In the genomic region with DNA sequence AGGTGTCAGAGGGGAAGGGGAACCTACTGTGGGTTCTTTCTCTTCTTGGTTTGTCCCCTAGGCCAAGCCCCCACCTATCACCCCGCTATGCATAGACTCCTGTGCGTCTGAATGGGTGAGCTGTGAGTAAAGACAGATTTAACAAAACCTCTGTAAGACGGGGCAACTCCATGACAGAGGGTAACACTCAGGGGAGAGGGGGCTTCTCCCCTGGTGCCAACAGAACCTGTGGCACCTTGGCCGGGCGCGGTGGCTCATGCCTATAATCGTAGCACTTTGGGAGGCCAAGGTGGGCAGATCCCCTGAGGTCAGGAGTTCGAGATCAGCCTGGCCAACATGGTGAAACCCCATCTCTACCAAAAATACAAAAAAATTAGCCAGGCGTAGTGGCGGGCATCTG, we compare ENCODE assay signal across 16 cellular contexts. TPM values are rescaled to one million over a fixed set of nuclear protein-coding genes. Genes with fewer than 3 reads are reported as not detected.
DNase-seq lines count a peak whose midpoint lies in the region; ATAC-seq and TF ChIP-seq lines count a peak whose summit lies in the region.
"Not testable (repeated sequence)": the region's sequence is repeated elsewhere in the genome, so short reads cannot be mapped to it uniquely, and the experiment has no call there.
"Had no signal": no experiment of that assay in that cellular context is flagged by ENCODE, and none has a peak within 500 bp of the region (broad histone marks: within the 10 kb centered on the region; RNA-seq: fewer than 3 reads in every experiment).

No MANE protein-coding gene starts in this region.

- H3K27ac ChIP-seq in caudate nucleus (ENCODE audit: low read depth, low read length) (peak overlapping the region; percentile 58), temporal lobe (ENCODE audit: low read depth, low read length) (peak overlapping the region; percentile 83)

- H3K4me3 Mint-ChIP-seq in CD14-positive monocyte; activated CD4-positive, alpha-beta memory T cell treated with anti-CD3 and anti-CD28 coated beads, Interleukin-2, amount 10 ng/mL, durations not matched to agents 7 days and 5 days; memory B cell; stimulated activated effector memory CD8-positive, alpha-beta T cell treated with anti-CD3 and anti-CD28 coated beads, Interleukin-12 subunit alpha, Interleukin-12 subunit beta, amount 100 ng/mL, for 72 hours: not testable (repeated sequence)
- H3K4me3 Mint-ChIP-seq in IgD-negative memory B cell = peak overlapping the region in 2 of 4 donors; percentile 83 to 90

- H3K9me3 Mint-ChIP-seq in CD14-positive monocyte = peaks cover 9 to 21% (median 14%) of the 10 kb centered on the region in 7 donors
- H3K9me3 Mint-ChIP-seq in IgD-negative memory B cell = peaks cover 2 to 12% (median 9%) of the 10 kb centered on the region in 3 donors
- peaks cover 10% of the 10 kb centered on the region for H3K9me3 Mint-ChIP-seq in activated CD4-positive, alpha-beta memory T cell treated with anti-CD3 and anti-CD28 coated beads, Interleukin-2, amount 10 ng/mL, durations not matched to agents 7 days and 5 days
- not testable (repeated sequence) for H3K9me3 Mint-ChIP-seq in memory B cell
- H3K9me3 Mint-ChIP-seq in stimulated activated effector memory CD8-positive, alpha-beta T cell treated with anti-CD3 and anti-CD28 coated beads, Interleukin-12 subunit alpha, Interleukin-12 subunit beta, amount 100 ng/mL, for 72 hours = peaks cover 10% of the 10 kb centered on the region

- H3K36me3 Mint-ChIP-seq in CD14-positive monocyte = peaks cover 66% of the 10 kb centered on the region in 2 donors
- H3K36me3 Mint-ChIP-seq in IgD-negative memory B cell = peaks cover 13% of the 10 kb centered on the region
- H3K36me3 Mint-ChIP-seq in activated CD4-positive, alpha-beta memory T cell treated with anti-CD3 and anti-CD28 coated beads, Interleukin-2, amount 10 ng/mL, durations not matched to agents 7 days and 5 days (ENCODE audit: low read depth) = not testable (repeated sequence)
- peaks cover 21% of the 10 kb centered on the region for H3K36me3 Mint-ChIP-seq in memory B cell
- peaks cover 27% of the 10 kb centered on the region for H3K36me3 Mint-ChIP-seq in stimulated activated effector memory CD8-positive, alpha-beta T cell treated with anti-CD3 and anti-CD28 coated beads, Interleukin-12 subunit alpha, Interleukin-12 subunit beta, amount 100 ng/mL, for 72 hours

- CTCF ChIA-PET in activated CD4-positive, alpha-beta memory T cell treated with anti-CD3 and anti-CD28 coated beads, Interleukin-2, amount 10 ng/mL, durations not matched to agents 7 days and 5 days (lab: Charles Lee) = not testable (repeated sequence)

- TF ChIP-seq CTCF in CD14-positive monocyte (IDR thresholded peaks at IDR 0.05) = not testable (repeated sequence)

- H3K4me1 Mint-ChIP-seq in CD14-positive monocyte = peaks cover 24% of the 10 kb centered on the region
- H3K4me1 Mint-ChIP-seq in IgD-negative memory B cell = peaks cover 30 to 34% (median 33%) of the 10 kb centered on the region in 3 donors
- H3K4me1 Mint-ChIP-seq in activated CD4-positive, alpha-beta memory T cell treated with anti-CD3 and anti-CD28 coated beads, Interleukin-2, amount 10 ng/mL, durations not matched to agents 7 days and 5 days = not testable (repeated sequence)
- H3K4me1 Mint-ChIP-seq in memory B cell = peaks cover 33% of the 10 kb centered on the region
- H3K4me1 Mint-ChIP-seq in stimulated activated effector memory CD8-positive, alpha-beta T cell treated with anti-CD3 and anti-CD28 coated beads, Interleukin-12 subunit alpha, Interleukin-12 subunit beta, amount 100 ng/mL, for 72 hours = peaks cover 18% of the 10 kb centered on the region

- POLR2A ChIA-PET in activated CD4-positive, alpha-beta memory T cell treated with anti-CD3 and anti-CD28 coated beads, Interleukin-2, amount 10 ng/mL, durations not matched to agents 7 days and 5 days (lab: Charles Lee) = not testable (repeated sequence)

- peak overlapping the region; percentile 25 to 99 (median 98) for H3K27ac Mint-ChIP-seq in CD14-positive monocyte
- H3K27ac Mint-ChIP-seq in IgD-negative memory B cell = peak overlapping the region in 2 of 3 donors; percentile 98 to 99
- not testable (repeated sequence) for H3K27ac Mint-ChIP-seq in activated CD4-positive, alpha-beta memory T cell treated with anti-CD3 and anti-CD28 coated beads, Interleukin-2, amount 10 ng/mL, durations not matched to agents 7 days and 5 days
- H3K27ac Mint-ChIP-seq in memory B cell = peak overlapping the region; percentile 99
- peak overlapping the region; percentile 35 for H3K27ac Mint-ChIP-seq in stimulated activated effector memory CD8-positive, alpha-beta T cell treated with anti-CD3 and anti-CD28 coated beads, Interleukin-12 subunit alpha, Interleukin-12 subunit beta, amount 100 ng/mL, for 72 hours

- not testable (repeated sequence) for H3K27me3 Mint-ChIP-seq in CD14-positive monocyte (ENCODE audit: low read depth in 3 of 3); IgD-negative memory B cell; activated CD4-positive, alpha-beta memory T cell treated with anti-CD3 and anti-CD28 coated beads, Interleukin-2, amount 10 ng/mL, durations not matched to agents 7 days and 5 days; memory B cell

- intact Hi-C loops in CD14-positive monocyte (cut with micrococcal nuclease) = not testable (repeated sequence)

- ATAC-seq in memory B cell (ENCODE audit: low read depth); stimulated activated effector memory CD8-positive, alpha-beta T cell treated with anti-CD3 and anti-CD28 coated beads, Interleukin-12 subunit alpha, Interleukin-12 subunit beta, amount 100 ng/mL, for 72 hours: not testable (repeated sequence)

- not testable (repeated sequence) for DNase-seq in CD14-positive monocyte (ENCODE audit: low spot score); caudate nucleus (lab: John Stamatoyannopoulos, UW); stimulated activated effector memory CD8-positive, alpha-beta T cell treated with anti-CD3 and anti-CD28 coated beads, Interleukin-12 subunit alpha, Interleukin-12 subunit beta, amount 100 ng/mL, for 72 hours (ENCODE audit: low spot score in 2 of 2)
- peak; percentile 1 for DNase-seq in activated CD4-positive, alpha-beta memory T cell treated with anti-CD3 and anti-CD28 coated beads, Interleukin-2, amount 10 ng/mL, durations not matched to agents 7 days and 5 days
- DNase-seq in ecto neural progenitor cell (ENCODE audit: low spot score) = peak; percentile 31
- DNase-seq in memory B cell (ENCODE audit: low spot score in 2 of 2) = peak in 1 of 2 donors; percentile 1

RNA-seq across cellular contexts. Expression of a gene that starts 6.2 kb away (rescaled TPM):
- under 1 TPM in 1 of 2 donors, not detected in 1; 0.08 TPM for polyA plus RNA-seq in CD14-positive monocyte
- not detected for polyA plus RNA-seq in IgD-negative memory B cell
- total RNA-seq in activated CD4-positive, alpha-beta memory T cell treated with anti-CD3 and anti-CD28 coated beads, Interleukin-2, amount 10 ng/mL, durations not matched to agents 7 days and 5 days = under 1 TPM in 1 of 2 experiments, not detected in 1; 0.13 TPM
- not detected for total RNA-seq in temporal lobe
- total RNA-seq: Caco-2; CD4-positive, CD25-positive, alpha-beta regulatory T cell; CD8-positive, alpha-beta T cell; H4; HFFc6 had no signal
- polyA plus RNA-seq: A549; BJ; CD4-positive, CD25-positive, alpha-beta regulatory T cell had no signal

RNA-seq across cellular contexts. Expression of a gene that starts 47.0 kb away (rescaled TPM):
- polyA plus RNA-seq in CD14-positive monocyte (not detected), IgD-negative memory B cell (not detected)
- total RNA-seq in activated CD4-positive, alpha-beta memory T cell treated with anti-CD3 and anti-CD28 coated beads, Interleukin-2, amount 10 ng/mL, durations not matched to agents 7 days and 5 days = not detected
- total RNA-seq in temporal lobe = not detected
- total RNA-seq: Caco-2; CD4-positive, CD25-positive, alpha-beta regulatory T cell; CD8-positive, alpha-beta T cell; GM23338; H4; HFFc6 had no signal
- polyA plus RNA-seq: A549; BJ; CD4-positive, CD25-positive, alpha-beta regulatory T cell; GM23338 had no signal
